1 cellular context compared by ENCODE assay signal in genomic region chr6:99613705-99614429, GRCh38.
A peak's percentile ranks its signal among the peaks of the same experiment; 100 is the strongest.
TF ChIP-seq lines count a peak whose summit lies in the region.

No MANE protein-coding gene starts in this region.

TF ChIP-seq in H1, 55 proteins besides CTCF, POLR2A, EP300 and RAD21:
- no peak for TF ChIP-seq YY1 (IDR thresholded peaks at IDR 0.05; ENCODE audit: low read depth, low read length)
- no peak for TF ChIP-seq TEAD4 (IDR thresholded peaks at IDR 0.05; ENCODE audit: low read depth, low read length)
- TF ChIP-seq, protein P1, sequence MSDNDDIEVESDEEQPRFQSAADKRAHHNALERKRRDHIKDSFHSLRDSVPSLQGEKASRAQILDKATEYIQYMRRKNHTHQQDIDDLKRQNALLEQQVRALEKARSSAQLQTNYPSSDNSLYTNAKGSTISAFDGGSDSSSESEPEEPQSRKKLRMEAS (IDR thresholded peaks at IDR 0.05): peak; percentile 80
- no peak for TF ChIP-seq TAF7 (optimal IDR thresholded peaks at IDR 0.05; ENCODE audit: borderline replicate concordance, low read depth, low read length)
- TF ChIP-seq SIRT6 (IDR thresholded peaks at IDR 0.05; ENCODE audit: low read length): no peak
- 0 out of 2 replicates have a peak, but pooled peaks have one; percentile 23 for TF ChIP-seq PHF8 (conservative IDR thresholded peaks at IDR 0.05; ENCODE audit: low read depth, low read length)
- TF ChIP-seq CEBPB (IDR thresholded peaks at IDR 0.05; ENCODE audit: low read depth, low read length): no peak
- peak; percentile 93 for TF ChIP-seq KDM4A (IDR thresholded peaks at IDR 0.05; ENCODE audit: low read depth, low read length, severe bottlenecking)
- TF ChIP-seq CBX5 (IDR thresholded peaks at IDR 0.05; ENCODE audit: low read depth, low read length): no peak
- no peak for TF ChIP-seq SIX5 (IDR thresholded peaks at IDR 0.05; ENCODE audit: low read depth, low read length)
- TF ChIP-seq, protein P2, sequence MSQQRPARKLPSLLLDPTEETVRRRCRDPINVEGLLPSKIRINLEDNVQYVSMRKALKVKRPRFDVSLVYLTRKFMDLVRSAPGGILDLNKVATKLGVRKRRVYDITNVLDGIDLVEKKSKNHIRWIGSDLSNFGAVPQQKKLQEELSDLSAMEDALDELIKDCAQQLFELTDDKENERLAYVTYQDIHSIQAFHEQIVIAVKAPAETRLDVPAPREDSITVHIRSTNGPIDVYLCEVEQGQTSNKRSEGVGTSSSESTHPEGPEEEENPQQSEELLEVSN (IDR thresholded peaks at IDR 0.05): peak; percentile 52
- TF ChIP-seq CREB1 (IDR thresholded peaks at IDR 0.05): no peak
- TF ChIP-seq SP2 (IDR thresholded peaks at IDR 0.05; ENCODE audit: low read length): no peak
- TF ChIP-seq, protein P3, sequence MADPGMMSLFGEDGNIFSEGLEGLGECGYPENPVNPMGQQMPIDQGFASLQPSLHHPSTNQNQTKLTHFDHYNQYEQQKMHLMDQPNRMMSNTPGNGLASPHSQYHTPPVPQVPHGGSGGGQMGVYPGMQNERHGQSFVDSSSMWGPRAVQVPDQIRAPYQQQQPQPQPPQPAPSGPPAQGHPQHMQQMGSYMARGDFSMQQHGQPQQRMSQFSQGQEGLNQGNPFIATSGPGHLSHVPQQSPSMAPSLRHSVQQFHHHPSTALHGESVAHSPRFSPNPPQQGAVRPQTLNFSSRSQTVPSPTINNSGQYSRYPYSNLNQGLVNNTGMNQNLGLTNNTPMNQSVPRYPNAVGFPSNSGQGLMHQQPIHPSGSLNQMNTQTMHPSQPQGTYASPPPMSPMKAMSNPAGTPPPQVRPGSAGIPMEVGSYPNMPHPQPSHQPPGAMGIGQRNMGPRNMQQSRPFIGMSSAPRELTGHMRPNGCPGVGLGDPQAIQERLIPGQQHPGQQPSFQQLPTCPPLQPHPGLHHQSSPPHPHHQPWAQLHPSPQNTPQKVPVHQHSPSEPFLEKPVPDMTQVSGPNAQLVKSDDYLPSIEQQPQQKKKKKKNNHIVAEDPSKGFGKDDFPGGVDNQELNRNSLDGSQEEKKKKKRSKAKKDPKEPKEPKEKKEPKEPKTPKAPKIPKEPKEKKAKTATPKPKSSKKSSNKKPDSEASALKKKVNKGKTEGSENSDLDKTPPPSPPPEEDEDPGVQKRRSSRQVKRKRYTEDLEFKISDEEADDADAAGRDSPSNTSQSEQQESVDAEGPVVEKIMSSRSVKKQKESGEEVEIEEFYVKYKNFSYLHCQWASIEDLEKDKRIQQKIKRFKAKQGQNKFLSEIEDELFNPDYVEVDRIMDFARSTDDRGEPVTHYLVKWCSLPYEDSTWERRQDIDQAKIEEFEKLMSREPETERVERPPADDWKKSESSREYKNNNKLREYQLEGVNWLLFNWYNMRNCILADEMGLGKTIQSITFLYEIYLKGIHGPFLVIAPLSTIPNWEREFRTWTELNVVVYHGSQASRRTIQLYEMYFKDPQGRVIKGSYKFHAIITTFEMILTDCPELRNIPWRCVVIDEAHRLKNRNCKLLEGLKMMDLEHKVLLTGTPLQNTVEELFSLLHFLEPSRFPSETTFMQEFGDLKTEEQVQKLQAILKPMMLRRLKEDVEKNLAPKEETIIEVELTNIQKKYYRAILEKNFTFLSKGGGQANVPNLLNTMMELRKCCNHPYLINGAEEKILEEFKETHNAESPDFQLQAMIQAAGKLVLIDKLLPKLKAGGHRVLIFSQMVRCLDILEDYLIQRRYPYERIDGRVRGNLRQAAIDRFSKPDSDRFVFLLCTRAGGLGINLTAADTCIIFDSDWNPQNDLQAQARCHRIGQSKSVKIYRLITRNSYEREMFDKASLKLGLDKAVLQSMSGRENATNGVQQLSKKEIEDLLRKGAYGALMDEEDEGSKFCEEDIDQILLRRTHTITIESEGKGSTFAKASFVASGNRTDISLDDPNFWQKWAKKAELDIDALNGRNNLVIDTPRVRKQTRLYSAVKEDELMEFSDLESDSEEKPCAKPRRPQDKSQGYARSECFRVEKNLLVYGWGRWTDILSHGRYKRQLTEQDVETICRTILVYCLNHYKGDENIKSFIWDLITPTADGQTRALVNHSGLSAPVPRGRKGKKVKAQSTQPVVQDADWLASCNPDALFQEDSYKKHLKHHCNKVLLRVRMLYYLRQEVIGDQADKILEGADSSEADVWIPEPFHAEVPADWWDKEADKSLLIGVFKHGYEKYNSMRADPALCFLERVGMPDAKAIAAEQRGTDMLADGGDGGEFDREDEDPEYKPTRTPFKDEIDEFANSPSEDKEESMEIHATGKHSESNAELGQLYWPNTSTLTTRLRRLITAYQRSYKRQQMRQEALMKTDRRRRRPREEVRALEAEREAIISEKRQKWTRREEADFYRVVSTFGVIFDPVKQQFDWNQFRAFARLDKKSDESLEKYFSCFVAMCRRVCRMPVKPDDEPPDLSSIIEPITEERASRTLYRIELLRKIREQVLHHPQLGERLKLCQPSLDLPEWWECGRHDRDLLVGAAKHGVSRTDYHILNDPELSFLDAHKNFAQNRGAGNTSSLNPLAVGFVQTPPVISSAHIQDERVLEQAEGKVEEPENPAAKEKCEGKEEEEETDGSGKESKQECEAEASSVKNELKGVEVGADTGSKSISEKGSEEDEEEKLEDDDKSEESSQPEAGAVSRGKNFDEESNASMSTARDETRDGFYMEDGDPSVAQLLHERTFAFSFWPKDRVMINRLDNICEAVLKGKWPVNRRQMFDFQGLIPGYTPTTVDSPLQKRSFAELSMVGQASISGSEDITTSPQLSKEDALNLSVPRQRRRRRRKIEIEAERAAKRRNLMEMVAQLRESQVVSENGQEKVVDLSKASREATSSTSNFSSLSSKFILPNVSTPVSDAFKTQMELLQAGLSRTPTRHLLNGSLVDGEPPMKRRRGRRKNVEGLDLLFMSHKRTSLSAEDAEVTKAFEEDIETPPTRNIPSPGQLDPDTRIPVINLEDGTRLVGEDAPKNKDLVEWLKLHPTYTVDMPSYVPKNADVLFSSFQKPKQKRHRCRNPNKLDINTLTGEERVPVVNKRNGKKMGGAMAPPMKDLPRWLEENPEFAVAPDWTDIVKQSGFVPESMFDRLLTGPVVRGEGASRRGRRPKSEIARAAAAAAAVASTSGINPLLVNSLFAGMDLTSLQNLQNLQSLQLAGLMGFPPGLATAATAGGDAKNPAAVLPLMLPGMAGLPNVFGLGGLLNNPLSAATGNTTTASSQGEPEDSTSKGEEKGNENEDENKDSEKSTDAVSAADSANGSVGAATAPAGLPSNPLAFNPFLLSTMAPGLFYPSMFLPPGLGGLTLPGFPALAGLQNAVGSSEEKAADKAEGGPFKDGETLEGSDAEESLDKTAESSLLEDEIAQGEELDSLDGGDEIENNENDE (IDR thresholded peaks at IDR 0.05; ENCODE audit: insufficient replicate concordance, low read length): no peak
- peak; percentile 37 for TF ChIP-seq ASH2L (IDR thresholded peaks at IDR 0.05; ENCODE audit: low read length)
- TF ChIP-seq SRF (IDR thresholded peaks at IDR 0.05; ENCODE audit: low read depth, low read length): no peak
- 0 out of 4 replicates have a peak, but pooled peaks of 1 of the 2 experiments have one; percentile 10 for TF ChIP-seq HDAC2 (IDR thresholded peaks at IDR 0.05; ENCODE audit: borderline replicate concordance in 1 of 2, low read depth in 2 of 2, low read length in 2 of 2)
- TF ChIP-seq SP1 (IDR thresholded peaks at IDR 0.05; ENCODE audit: low read depth, low read length): no peak
TF ChIP-seq in H1: peak in this region for 6.
